In genomic region chr2:163801499-163801893, GRCh38 we compare ENCODE assay signal across 26 cellular contexts.
DNase-seq lines count a peak whose midpoint lies in the region; ATAC-seq and TF ChIP-seq lines count a peak whose summit lies in the region.
"Had no signal": no experiment of that assay in that cellular context is flagged by ENCODE, and none has a peak within 500 bp of the region (broad histone marks: within the 10 kb centered on the region; RNA-seq: fewer than 3 reads in every experiment).

No MANE protein-coding gene starts in this region.

- H3K4me1 ChIP-seq in right atrium auricular region, result peaks cover 0 to 18% of the 10 kb centered on the region in 2 donors
- peaks cover 23% of the 10 kb centered on the region for H3K4me1 ChIP-seq in left ventricle myocardium inferior
- H3K4me1 ChIP-seq: breast epithelium, parathyroid adenoma, spleen had no signal

- H3K27ac ChIP-seq in right atrium auricular region (peak overlapping the region in 1 of 2 donors; percentile 48), left ventricle myocardium inferior (replicated peaks) (peak overlapping the region; percentile 38), neural cell (ENCODE audit: low read length) (no peak overlapping the region)
- H3K27ac ChIP-seq: breast epithelium, HL-60, parathyroid adenoma, spleen had no signal

- ATAC-seq in Right ventricle myocardium inferior (peak; percentile 46), HG02840 (IDR thresholded peaks at IDR 0.05; ENCODE audit: low FRiP score, unreplicated experiment) (no peak)
- ATAC-seq: activated naive CD4-positive, alpha-beta T cell treated with anti-CD3 and anti-CD28 coated beads, Interleukin-2, amount 50 U/mL, for 72 hours; left colon; naive thymus-derived CD4-positive, alpha-beta T cell; stimulated activated naive CD8-positive, alpha-beta T cell treated with anti-CD3 and anti-CD28 coated beads, Interleukin-15, Interleukin-2, amounts not matched to agents 100 U/mL and 50 U/mL, for 24 hours had no signal

- no peak for DNase-seq in Right ventricle myocardium inferior (ENCODE audit: missing footprints)
- DNase-seq in right atrium auricular region (ENCODE audit: low spot score), result no peak
- no peak for DNase-seq in left ventricle myocardium inferior
- no peak for DNase-seq in type B pancreatic cell (ENCODE audit: extremely low spot score, unreplicated experiment)
- no peak for DNase-seq in DMS114 treated with DMSO at 0.1 percent for 48 hours (lab: John Stamatoyannopoulos, UW; ENCODE audit: unreplicated experiment)
- DNase-seq in mesothelial cell of epicardium (ENCODE audit: low spot score in 2 of 2, unreplicated experiment in 2 of 2), result no peak
- DNase-seq: activated CD4-positive, alpha-beta memory T cell treated with anti-CD3 and anti-CD28 coated beads, Interleukin-2, amount 10 ng/mL, durations not matched to agents 7 days and 5 days; activated CD8-positive, alpha-beta memory T cell treated with anti-CD3 and anti-CD28 coated beads, Interleukin-2, amount 50 U/mL, for 4 hours; GF-D8; immature natural killer cell; KG1; left colon; naive thymus-derived CD4-positive, alpha-beta T cell; NCI-H1930; spleen; stimulated activated CD4-positive, alpha-beta T cell treated with anti-CD3 and anti-CD28 coated beads, Interleukin-2, amount 100 ng/mL, for 24 hours; stimulated activated naive CD8-positive, alpha-beta T cell treated with anti-CD3 and anti-CD28 coated beads, Interleukin-15, Interleukin-2, amounts not matched to agents 100 U/mL and 50 U/mL, for 24 hours had no signal

- no peaks in the 10 kb centered on the region for H3K27me3 ChIP-seq in right atrium auricular region
- H3K27me3 ChIP-seq in left ventricle myocardium inferior (ENCODE audit: low read depth), result no peaks in the 10 kb centered on the region
- no peaks in the 10 kb centered on the region for H3K27me3 ChIP-seq in neural cell (ENCODE audit: insufficient read depth, low read depth, low read length)
- H3K27me3 ChIP-seq: breast epithelium, spleen had no signal

- no peaks in the 10 kb centered on the region for H3K9me3 ChIP-seq in right atrium auricular region
- H3K9me3 ChIP-seq in left ventricle myocardium inferior (replicated peaks), result no peaks in the 10 kb centered on the region
- no peaks in the 10 kb centered on the region for H3K9me3 ChIP-seq in neural cell (ENCODE audit: low read length)
- H3K9me3 ChIP-seq: breast epithelium, spleen had no signal

- H3K4me2 ChIP-seq in neural cell (ENCODE audit: low read length), result no peak overlapping the region

- no peak for TF ChIP-seq EP300 in neural cell (conservative IDR thresholded peaks at IDR 0.05; ENCODE audit: poor library complexity, severe bottlenecking)

- H3K27ac Mint-ChIP-seq in type B pancreatic cell (peak overlapping the region; percentile 35), mesothelial cell of epicardium (no peak overlapping the region)
- H3K27ac Mint-ChIP-seq: activated CD4-positive, alpha-beta memory T cell treated with anti-CD3 and anti-CD28 coated beads, Interleukin-2, amount 10 ng/mL, durations not matched to agents 7 days and 5 days; activated naive CD4-positive, alpha-beta T cell treated with anti-CD3 and anti-CD28 coated beads, Interleukin-2, amount 50 U/mL, for 72 hours; CD14-positive monocyte; immature natural killer cell; memory B cell; naive thymus-derived CD4-positive, alpha-beta T cell; T-helper 2 cell treated with Interferon-gamma antibody and Interleukin-4, amounts not matched to agents 5 μg/mL and 100 μg/mL, for 36 hours had no signal

- no peak overlapping the region for H2AFZ ChIP-seq in neural cell (ENCODE audit: low read depth, low read length)
- H2AFZ ChIP-seq: parathyroid adenoma had no signal

- H3K79me2 ChIP-seq in neural cell (replicated peaks; ENCODE audit: insufficient read depth, low read length), result no peaks in the 10 kb centered on the region
- H3K79me2 ChIP-seq: parathyroid adenoma had no signal

- TF ChIP-seq CTCF in right atrium auricular region (IDR thresholded peaks at IDR 0.05) (no peak), left ventricle myocardium inferior (IDR thresholded peaks at IDR 0.05; ENCODE audit: borderline replicate concordance) (no peak), neural cell (IDR thresholded peaks at IDR 0.05; ENCODE audit: poor library complexity, severe bottlenecking) (no peak), type B pancreatic cell (conservative IDR thresholded peaks at IDR 0.05) (no peak), mesothelial cell of epicardium (IDR thresholded peaks at IDR 0.05; ENCODE audit: unreplicated experiment) (no peak)

- H3K36me3 ChIP-seq in right atrium auricular region, result no peaks in the 10 kb centered on the region
- H3K36me3 ChIP-seq in left ventricle myocardium inferior, result no peaks in the 10 kb centered on the region
- no peaks in the 10 kb centered on the region for H3K36me3 ChIP-seq in neural cell (ENCODE audit: insufficient read depth, low read length)
- H3K36me3 ChIP-seq: breast epithelium, spleen had no signal

- no peaks in the 10 kb centered on the region for H3K9me2 ChIP-seq in neural cell (ENCODE audit: insufficient read depth, low read length)

- H3K4me1 Mint-ChIP-seq in type B pancreatic cell (ENCODE audit: unreplicated experiment), result peaks cover 31% of the 10 kb centered on the region
- H3K4me1 Mint-ChIP-seq in mesothelial cell of epicardium, result peaks cover 38% of the 10 kb centered on the region
- H3K4me1 Mint-ChIP-seq: activated CD4-positive, alpha-beta memory T cell treated with anti-CD3 and anti-CD28 coated beads, Interleukin-2, amount 10 ng/mL, durations not matched to agents 7 days and 5 days; CD14-positive monocyte; immature natural killer cell; memory B cell; naive thymus-derived CD4-positive, alpha-beta T cell had no signal

- no peak for TF ChIP-seq RAD21 in neural cell (conservative IDR thresholded peaks at IDR 0.05)

- peak overlapping the region; percentile 21 for H3K4me3 Mint-ChIP-seq in type B pancreatic cell
- no peak overlapping the region for H3K4me3 Mint-ChIP-seq in mesothelial cell of epicardium
- H3K4me3 Mint-ChIP-seq: activated CD4-positive, alpha-beta memory T cell treated with anti-CD3 and anti-CD28 coated beads, Interleukin-2, amount 10 ng/mL, durations not matched to agents 7 days and 5 days; CD14-positive monocyte; immature natural killer cell; memory B cell; naive thymus-derived CD4-positive, alpha-beta T cell; T-helper 2 cell treated with Interferon-gamma antibody and Interleukin-4, amounts not matched to agents 5 μg/mL and 100 μg/mL, for 36 hours had no signal

- H3F3A ChIP-seq in neural cell (ENCODE audit: insufficient read depth, low read length, poor library complexity, severe bottlenecking), result no peaks in the 10 kb centered on the region

- H3K9me3 Mint-ChIP-seq in type B pancreatic cell (no peaks in the 10 kb centered on the region), mesothelial cell of epicardium (no peaks in the 10 kb centered on the region)
- H3K9me3 Mint-ChIP-seq: T-helper 2 cell treated with Interferon-gamma antibody and Interleukin-4, amounts not matched to agents 5 μg/mL and 100 μg/mL, for 36 hours had no signal

- no peak overlapping the region for H3K4me3 ChIP-seq in right atrium auricular region
- H3K4me3 ChIP-seq in left ventricle myocardium inferior, result no peak overlapping the region
- H3K4me3 ChIP-seq in neural cell (ENCODE audit: low read length), result peak overlapping the region; percentile 20
- H3K4me3 ChIP-seq: breast epithelium, spleen had no signal

- H3K27me3 Mint-ChIP-seq in type B pancreatic cell (no peaks in the 10 kb centered on the region), mesothelial cell of epicardium (ENCODE audit: low read depth) (no peaks in the 10 kb centered on the region)
- H3K27me3 Mint-ChIP-seq: activated CD4-positive, alpha-beta memory T cell treated with anti-CD3 and anti-CD28 coated beads, Interleukin-2, amount 10 ng/mL, durations not matched to agents 7 days and 5 days; memory B cell; naive thymus-derived CD4-positive, alpha-beta T cell had no signal

- H3K36me3 Mint-ChIP-seq in type B pancreatic cell, result no peaks in the 10 kb centered on the region
- H3K36me3 Mint-ChIP-seq in mesothelial cell of epicardium, result no peaks in the 10 kb centered on the region
- H3K36me3 Mint-ChIP-seq: activated naive CD4-positive, alpha-beta T cell treated with anti-CD3 and anti-CD28 coated beads, Interleukin-2, amount 50 U/mL, for 72 hours; CD14-positive monocyte; immature natural killer cell; memory B cell; naive thymus-derived CD4-positive, alpha-beta T cell had no signal

- intact Hi-C loops in Right ventricle myocardium inferior (cut with DNase I) (no loop called here), left ventricle myocardium inferior (cut with micrococcal nuclease) (no loop called here)

- no peak overlapping the region for H3K9ac ChIP-seq in neural cell (ENCODE audit: low read length)
- H3K9ac ChIP-seq: parathyroid adenoma had no signal

- no peaks in the 10 kb centered on the region for H4K20me1 ChIP-seq in neural cell (ENCODE audit: insufficient read depth)

TF ChIP-seq in neural cell, 6 proteins besides CTCF, POLR2A, EP300 and RAD21 (continues in another document):
- no peak for TF ChIP-seq MXI1 (conservative IDR thresholded peaks at IDR 0.05; ENCODE audit: poor library complexity, severe bottlenecking)
- TF ChIP-seq POLR2AphosphoS5 (IDR thresholded peaks at IDR 0.05), result no peak
- no peak for TF ChIP-seq EZH2 (IDR thresholded peaks at IDR 0.05; ENCODE audit: borderline replicate concordance, insufficient read depth, low read length, poor library complexity, severe bottlenecking)
- TF ChIP-seq REST (IDR thresholded peaks at IDR 0.05; ENCODE audit: borderline replicate concordance), result no peak
